Comparison of ENCODE assay signal across 15 cellular contexts in the genomic region with DNA sequence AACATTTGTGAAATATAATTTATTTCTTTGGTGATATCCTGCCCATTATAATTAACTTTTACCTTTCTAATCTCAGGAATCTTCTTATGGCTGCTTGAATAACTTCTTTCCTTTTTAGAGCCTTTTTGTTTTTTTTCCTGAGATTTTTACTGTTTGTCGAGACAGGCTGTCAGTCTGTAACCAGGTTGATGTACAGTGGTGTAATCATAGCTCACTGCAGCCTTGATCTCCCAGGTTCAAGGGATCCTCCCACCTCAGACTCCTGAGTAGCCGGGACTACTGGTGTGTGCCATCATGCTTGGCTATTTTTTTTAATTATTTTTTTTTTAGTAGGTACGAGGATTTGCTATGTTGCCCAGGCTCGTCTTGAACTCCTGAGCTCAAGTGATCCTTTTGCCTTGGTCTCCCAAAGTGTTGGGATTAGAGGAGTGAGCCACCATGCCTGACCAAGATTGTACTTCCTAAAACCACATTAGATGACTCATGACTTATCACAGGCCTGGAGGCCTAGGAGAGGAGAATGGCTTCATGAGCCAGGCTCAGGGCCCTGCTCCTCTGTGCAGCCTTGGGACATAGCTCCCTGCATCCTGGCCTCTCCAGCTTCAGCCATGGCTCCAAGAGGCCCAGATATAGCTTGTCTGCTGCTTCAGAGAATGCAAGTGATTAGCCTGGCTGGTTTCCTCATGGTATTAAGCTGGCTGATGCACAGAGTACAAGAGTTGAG. TPM values are rescaled to one million over a fixed set of nuclear protein-coding genes. Genes with fewer than 3 reads are reported as not detected.
A peak's percentile ranks its signal among the peaks of the same experiment; 100 is the strongest.
DNase-seq lines count a peak whose midpoint lies in the region; ATAC-seq, FAIRE-seq and TF ChIP-seq lines count a peak whose summit lies in the region.
"Had no signal": no experiment of that assay in that cellular context is flagged by ENCODE, and none has a peak within 500 bp of the region (broad histone marks: within the 10 kb centered on the region; RNA-seq: fewer than 3 reads in every experiment).

No MANE protein-coding gene starts in this region.

- TF ChIP-seq CTCF in HEK293 (tag by site-specific recombination; IDR thresholded peaks at IDR 0.05) (no peak), RWPE1 (conservative IDR thresholded peaks at IDR 0.05; ENCODE audit: low read depth) (no peak), lower lobe of right lung (IDR thresholded peaks at IDR 0.05) (no peak)

- H3K9me3 ChIP-seq in HEK293 (ENCODE audit: control insufficient read depth, insufficient read depth, low read depth, low read length), result no peaks in the 10 kb centered on the region
- no peaks in the 10 kb centered on the region for H3K9me3 ChIP-seq in lower lobe of right lung

- ATAC-seq in lower lobe of right lung, result no peak
- ATAC-seq: activated CD4-positive, CD25-positive, alpha-beta regulatory T cell treated with anti-CD3 and anti-CD28 coated beads, Interleukin-2, amount 50 U/mL, for 24 hours had no signal

- CTCF ChIA-PET in HEK293 (lab: Yijun Ruan, JAX), result no interaction called here
- CTCF ChIA-PET in RWPE1 (lab: Yijun Ruan, JAX), result interaction anchor here (0.6 kb wide), 1 partner anchor 1102 kb away, joined by 3 read pairs; no protein-coding TSS in a partner anchor

- FAIRE-seq in GM12891 (lab: Jason Lieb, UNC), result no peak

- POLR2A ChIA-PET in HEK293 (lab: Yijun Ruan, JAX), result no interaction called here
- POLR2A ChIA-PET in RWPE1 (lab: Yijun Ruan, JAX; ENCODE audit: low non-redundant PET), result no interaction called here

- H3K4me1 ChIP-seq in HEK293 (ENCODE audit: control insufficient read depth, insufficient read depth, low read length), result no peaks in the 10 kb centered on the region
- H3K4me1 ChIP-seq in lower lobe of right lung, result no peaks in the 10 kb centered on the region

- TF ChIP-seq POLR2A in GM12891 (IDR thresholded peaks at IDR 0.05; ENCODE audit: low read depth, low read length), result no peak

- H3K27ac ChIP-seq in HEK293 (ENCODE audit: extremely low read depth, low read depth, low read length) (no peak overlapping the region), RWPE1 (no peak overlapping the region), lower lobe of right lung (no peak overlapping the region)

- no peaks in the 10 kb centered on the region for H3K36me3 ChIP-seq in HEK293 (ENCODE audit: control insufficient read depth in 2 of 2, insufficient read depth in 1 of 2, low read length in 2 of 2)
- H3K36me3 ChIP-seq in lower lobe of right lung, result no peaks in the 10 kb centered on the region

- H3K4me3 ChIP-seq in HEK293 (ENCODE audit: low read depth, low read length), result no peak overlapping the region
- no peak overlapping the region for H3K4me3 ChIP-seq in lower lobe of right lung

- no peaks in the 10 kb centered on the region for H3K27me3 ChIP-seq in lower lobe of right lung (ENCODE audit: low read depth)

- DNase-seq in RWPE1 (ENCODE audit: low spot score), result peak; percentile 5
- DNase-seq in fibroblast of peridontal ligament (ENCODE audit: extremely low read depth), result peak; percentile 39
- peak; percentile 13 for DNase-seq in stromal cell of bone marrow (ENCODE audit: low read depth)
- DNase-seq in activated effector memory CD4-positive, alpha-beta T cell treated with Interleukin-2 at 50 U/mL for 16 hours, result no peak
- DNase-seq in lower lobe of right lung, result no peak
- no peak for DNase-seq in GM12891 (ENCODE audit: insufficient read length, low spot score)
- DNase-seq: cerebellar nuclear complex; glutamatergic neuron; NCI-H2227 treated with DMSO at 0.1 percent for 48 hours; posterior cingulate gyrus; SHP77; stimulated activated CD4-positive, alpha-beta T cell treated with anti-CD3 and anti-CD28 coated beads, Interleukin-2, amount 100 ng/mL, for 48 hours; stimulated activated naive CD4-positive, alpha-beta T cell treated with Interleukin-2 at 50 U/mL for 16 hours had no signal

- intact Hi-C loops in lower lobe of right lung (cut with DNase I), result no loop called here

TF ChIP-seq in HEK293, 187 proteins besides CTCF, POLR2A, EP300 and RAD21:
- TF ChIP-seq ZNF501 (tag by site-specific recombination; IDR thresholded peaks at IDR 0.05) (no peak), ZNF555 (tag by site-specific recombination; conservative IDR thresholded peaks at IDR 0.05) (no peak), ZNF585B (tag by site-specific recombination; IDR thresholded peaks at IDR 0.05) (peak; percentile 83), ZBTB48 (tag by site-specific recombination; IDR thresholded peaks at IDR 0.05) (no peak), ZNF140 (tag by site-specific recombination; IDR thresholded peaks at IDR 0.05) (no peak), ZNF514 (tag by site-specific recombination; IDR thresholded peaks at IDR 0.05) (no peak), BCL11B (tag by site-specific recombination; IDR thresholded peaks at IDR 0.05; ENCODE audit: low read depth) (no peak)
- TF ChIP-seq, protein P1, sequence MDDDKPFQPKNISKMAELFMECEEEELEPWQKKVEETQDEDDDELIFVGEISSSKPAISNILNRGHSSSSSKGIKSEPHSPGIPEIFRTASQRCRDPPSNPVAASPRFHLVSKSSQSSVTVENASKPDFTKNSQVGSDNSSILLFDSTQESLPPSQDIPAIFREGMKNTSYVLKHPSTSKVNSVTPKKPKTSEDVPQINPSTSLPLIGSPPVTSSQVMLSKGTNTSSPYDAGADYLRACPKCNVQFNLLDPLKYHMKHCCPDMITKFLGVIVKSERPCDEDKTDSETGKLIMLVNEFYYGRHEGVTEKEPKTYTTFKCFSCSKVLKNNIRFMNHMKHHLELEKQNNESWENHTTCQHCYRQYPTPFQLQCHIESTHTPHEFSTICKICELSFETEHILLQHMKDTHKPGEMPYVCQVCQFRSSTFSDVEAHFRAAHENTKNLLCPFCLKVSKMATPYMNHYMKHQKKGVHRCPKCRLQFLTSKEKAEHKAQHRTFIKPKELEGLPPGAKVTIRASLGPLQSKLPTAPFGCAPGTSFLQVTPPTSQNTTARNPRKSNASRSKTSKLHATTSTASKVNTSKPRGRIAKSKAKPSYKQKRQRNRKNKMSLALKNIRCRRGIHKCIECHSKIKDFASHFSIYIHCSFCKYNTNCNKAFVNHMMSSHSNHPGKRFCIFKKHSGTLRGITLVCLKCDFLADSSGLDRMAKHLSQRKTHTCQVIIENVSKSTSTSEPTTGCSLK (tag by site-specific recombination; IDR thresholded peaks at IDR 0.05), result no peak

TF ChIP-seq in GM12891, 5 proteins besides CTCF, POLR2A, EP300 and RAD21:
- TF ChIP-seq POLR2AphosphoS5 (IDR thresholded peaks at IDR 0.05; ENCODE audit: low read depth, low read length) (no peak), POU2F2 (IDR thresholded peaks at IDR 0.05; ENCODE audit: low read depth, low read length) (no peak), TAF1 (IDR thresholded peaks at IDR 0.05; ENCODE audit: low read depth, low read length) (no peak)

RNA-seq across cellular contexts. Expression of gene CTH, which starts 48.6 kb away (rescaled TPM):
- 5.0 TPM for total RNA-seq in lower lobe of right lung
- polyA plus RNA-seq in GM12891 (2012; ENCODE audit: low read depth, missing spikeins), result 7.8 TPM

Comparison
In these comparisons a context has a peak if more than half of its experiments do, and no peak if none do; other contexts are left out.
1. DNase-seq: peak in RWPE1 (single experiment), fibroblast of peridontal ligament (single experiment) and stromal cell of bone marrow (single experiment); none in activated effector memory CD4-positive, alpha-beta T cell treated with Interleukin-2 at 50 U/mL for 16 hours (single experiment), lower lobe of right lung (single experiment) and GM12891 (single experiment).